Comparison of ENCODE assay signal across 26 cellular contexts in the genomic region with DNA sequence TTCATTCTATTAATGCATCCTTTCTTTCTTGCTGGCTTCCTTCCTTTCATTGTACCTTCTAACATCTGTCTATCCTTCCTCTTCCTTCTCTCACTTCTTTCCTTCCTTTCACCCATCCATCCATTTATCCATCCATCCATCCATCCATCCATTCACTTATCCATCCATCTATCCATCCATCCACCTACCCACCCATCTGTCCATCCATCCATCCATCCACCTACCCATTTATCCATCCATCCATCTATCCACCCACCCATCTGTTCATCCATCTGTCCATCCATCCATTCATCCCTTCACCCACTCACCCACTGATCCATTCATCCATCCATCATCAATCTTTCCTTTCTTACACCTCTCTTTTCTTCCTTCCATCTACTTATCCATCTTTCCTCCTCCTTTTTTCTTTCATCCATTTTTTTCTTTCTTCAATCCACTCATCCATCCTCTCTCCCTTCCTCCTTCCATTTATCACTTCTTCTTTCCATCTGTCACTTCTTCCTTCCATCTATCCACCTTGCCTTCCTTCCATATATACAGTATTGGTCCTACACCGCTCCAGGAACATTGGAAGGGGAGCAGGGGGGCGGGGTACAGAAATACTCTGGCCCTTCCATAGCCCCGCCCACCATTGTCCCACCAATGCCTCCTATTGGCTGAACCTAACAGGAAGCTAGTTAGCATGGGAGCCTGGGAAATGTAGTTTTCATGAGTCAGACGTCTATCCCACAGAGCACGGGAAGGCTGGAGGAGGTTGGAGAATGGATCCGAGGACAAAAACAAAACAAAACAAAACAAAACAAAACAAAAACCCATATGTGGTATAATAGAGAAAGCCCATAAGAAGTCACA. TPM values are rescaled to one million over a fixed set of nuclear protein-coding genes. Genes with fewer than 3 reads are reported as not detected.
DNase-seq lines count a peak whose midpoint lies in the region; ATAC-seq, FAIRE-seq and TF ChIP-seq lines count a peak whose summit lies in the region.
"Had no signal": no experiment of that assay in that cellular context is flagged by ENCODE, and none has a peak within 500 bp of the region (broad histone marks: within the 10 kb centered on the region; RNA-seq: fewer than 3 reads in every experiment).

No MANE protein-coding gene starts in this region.

- H3K79me2 ChIP-seq in HepG2 (ENCODE audit: insufficient read depth, low read length) (no peaks in the 10 kb centered on the region), neural progenitor cell (ENCODE audit: low read depth) (no peaks in the 10 kb centered on the region)

- no peak overlapping the region for H2AFZ ChIP-seq in HepG2 (ENCODE audit: low read length)
- H2AFZ ChIP-seq in neural progenitor cell (replicated peaks) = no peak overlapping the region

- H3K4me3 Mint-ChIP-seq in neural progenitor cell = no peak overlapping the region
- no peak overlapping the region for H3K4me3 Mint-ChIP-seq in immature natural killer cell
- H3K4me3 Mint-ChIP-seq: activated CD4-positive, alpha-beta memory T cell treated with anti-CD3 and anti-CD28 coated beads for 36 hours; WTC11 had no signal

- POLR2A ChIA-PET in HepG2 (lab: Yijun Ruan, JAX) = no interaction called here

- no peaks in the 10 kb centered on the region for H3K4me1 Mint-ChIP-seq in neural progenitor cell
- H3K4me1 Mint-ChIP-seq in immature natural killer cell = no peaks in the 10 kb centered on the region
- H3K4me1 Mint-ChIP-seq: WTC11 had no signal

- DNase-seq in HepG2 (ENCODE audit: low spot score) = no peak
- DNase-seq in right lobe of liver = no peak
- DNase-seq in MG63 = peak; percentile 52
- peak; percentile 4 for DNase-seq in RPMI7951 (ENCODE audit: low read depth)
- peak; percentile 2 for DNase-seq in neural progenitor cell (ENCODE audit: low spot score)
- no peak for DNase-seq in immature natural killer cell
- DNase-seq in effector memory CD4-positive, alpha-beta T cell = no peak
- DNase-seq in left lung = no peak
- DNase-seq: ACHN; activated CD4-positive, alpha-beta memory T cell treated with anti-CD3 and anti-CD28 coated beads for 36 hours; activated gamma-delta T cell; adrenal gland; cortex of kidney; glutamatergic neuron; NCI-H187 treated with DMSO at 0.1 percent for 48 hours; SIG-M5; stimulated activated CD4-positive, alpha-beta T cell treated with anti-CD3 and anti-CD28 coated beads, Interleukin-2, amount 100 ng/mL, for 24 hours; stimulated activated naive CD4-positive, alpha-beta T cell; T-helper 2 cell; tibial artery had no signal

- no peaks in the 10 kb centered on the region for H3K27me3 ChIP-seq in HepG2 (ENCODE audit: control insufficient read depth in 1 of 2, insufficient read depth in 2 of 2, low read length in 2 of 2)
- no peaks in the 10 kb centered on the region for H3K27me3 ChIP-seq in right lobe of liver
- H3K27me3 ChIP-seq in MG63 = peaks cover 2% of the 10 kb centered on the region
- no peaks in the 10 kb centered on the region for H3K27me3 ChIP-seq in neural progenitor cell
- H3K27me3 ChIP-seq in effector memory CD4-positive, alpha-beta T cell (replicated peaks; ENCODE audit: control insufficient read depth, insufficient read depth, low read length, poor library complexity, severe bottlenecking) = peaks cover 4% of the 10 kb centered on the region
- peaks cover 0 to 10% of the 10 kb centered on the region in 2 donors for H3K27me3 ChIP-seq in left lung
- H3K27me3 ChIP-seq: adrenal gland, breast epithelium, tibial artery had no signal

- intact Hi-C loops in HepG2 (cut with micrococcal nuclease; ENCODE audit: unreplicated experiment) (no loop called here), right lobe of liver (cut with DNase I) (no loop called here), left lung (cut with DNase I) (no loop called here)

- H3K27me3 Mint-ChIP-seq in neural progenitor cell (ENCODE audit: insufficient read depth, low read depth) (peaks cover 2% of the 10 kb centered on the region), immature natural killer cell (ENCODE audit: low read depth in 3 of 3) (peaks cover 5 to 10% (median 7%) of the 10 kb centered on the region in 3 donors)

- no peak for FAIRE-seq in HepG2 (lab: Jason Lieb, UNC)

- H3K27ac ChIP-seq in HepG2 (ENCODE audit: extremely low read length, insufficient read depth, low read length) (no peak overlapping the region), right lobe of liver (no peak overlapping the region), neural progenitor cell (no peak overlapping the region), left lung (no peak overlapping the region)
- no peak overlapping the region for H3K27ac ChIP-seq in effector memory CD4-positive, alpha-beta T cell (ENCODE audit: insufficient read depth, low read length, poor library complexity, severe bottlenecking)
- H3K27ac ChIP-seq: adrenal gland, breast epithelium, tibial artery had no signal

- H3K9ac ChIP-seq in HepG2 (ENCODE audit: insufficient read depth, low read depth, low read length) (no peak overlapping the region), neural progenitor cell (no peak overlapping the region)

- TF ChIP-seq CTCF in HepG2 (CRISPR knock-in tag; IDR thresholded peaks at IDR 0.05) = no peak
- no peak for TF ChIP-seq CTCF in right lobe of liver (IDR thresholded peaks at IDR 0.05)
- no peak for TF ChIP-seq CTCF in neural progenitor cell (IDR thresholded peaks at IDR 0.05)
- no peak for TF ChIP-seq CTCF in left lung (IDR thresholded peaks at IDR 0.05)

- H3K9me3 Mint-ChIP-seq in neural progenitor cell (peaks cover 21% of the 10 kb centered on the region), immature natural killer cell (peaks cover 0 to 11% (median under 1%) of the 10 kb centered on the region in 6 donors)

- CTCF ChIA-PET in HepG2 (lab: Yijun Ruan, JAX; ENCODE audit: low intra/inter-chr PET ratio, low total read pairs) = no interaction called here

- H3K36me3 Mint-ChIP-seq in neural progenitor cell = no peaks in the 10 kb centered on the region
- H3K36me3 Mint-ChIP-seq in immature natural killer cell = peaks cover 0 to 4% (median 0%) of the 10 kb centered on the region in 3 donors
- H3K36me3 Mint-ChIP-seq: activated CD4-positive, alpha-beta memory T cell treated with anti-CD3 and anti-CD28 coated beads for 36 hours had no signal

- no peak for TF ChIP-seq POLR2A in HepG2 (IDR thresholded peaks at IDR 0.05; ENCODE audit: insufficient read depth in 1 of 2, low read depth in 2 of 2, low read length in 2 of 2)
- TF ChIP-seq POLR2A in right lobe of liver (IDR thresholded peaks at IDR 0.05) = no peak

- H3K4me3 ChIP-seq in HepG2 (replicated peaks in 1 of 3; ENCODE audit: insufficient read depth in 1 of 3, low read depth in 2 of 3, low read length in 3 of 3) = no peak overlapping the region
- no peak overlapping the region for H3K4me3 ChIP-seq in right lobe of liver
- no peak overlapping the region for H3K4me3 ChIP-seq in MG63
- no peak overlapping the region for H3K4me3 ChIP-seq in neural progenitor cell
- no peak overlapping the region for H3K4me3 ChIP-seq in effector memory CD4-positive, alpha-beta T cell (ENCODE audit: insufficient read depth, low read depth, low read length, poor library complexity, severe bottlenecking)
- H3K4me3 ChIP-seq in left lung = no peak overlapping the region
- H3K4me3 ChIP-seq: adrenal gland, breast epithelium, tibial artery had no signal

- 13% methylated on average over 6 of the region's 6 CpGs for WGBS in HepG2 (ENCODE audit: low lambda C conversion rate)
- WGBS in right lobe of liver (ENCODE audit: insufficient coverage, low coverage, low lambda C conversion rate, missing lambda C conversion rate) = 18% methylated on average over 6 of the region's 6 CpGs

- H3K9me3 ChIP-seq in HepG2 (ENCODE audit: low read length) (peaks cover 82% of the 10 kb centered on the region), right lobe of liver (no peaks in the 10 kb centered on the region), MG63 (peaks cover 7% of the 10 kb centered on the region), neural progenitor cell (ENCODE audit: low read depth) (no peaks in the 10 kb centered on the region), left lung (peaks cover 0 to 29% of the 10 kb centered on the region in 2 donors)
- H3K9me3 ChIP-seq in effector memory CD4-positive, alpha-beta T cell (ENCODE audit: control insufficient read depth, low read length) = no peaks in the 10 kb centered on the region
- H3K9me3 ChIP-seq: adrenal gland had no signal

- in situ Hi-C loops in HepG2 (cut with HindIII; ENCODE audit: extremely low pct_ligation_motif_present, low pct_unique_long_range_greater_than_20kb) = no loop called here

- H4K20me1 ChIP-seq in HepG2 (ENCODE audit: insufficient read depth, low read length) = no peaks in the 10 kb centered on the region
- H4K20me1 ChIP-seq in neural progenitor cell (ENCODE audit: low read depth) = no peaks in the 10 kb centered on the region

- H3F3A ChIP-seq in neural progenitor cell (ENCODE audit: low read depth) = no peaks in the 10 kb centered on the region

- H3K36me3 ChIP-seq in HepG2 (replicated peaks in 1 of 2; ENCODE audit: control insufficient read depth in 1 of 2, insufficient read depth in 2 of 2, low read length in 2 of 2) (no peaks in the 10 kb centered on the region), right lobe of liver (no peaks in the 10 kb centered on the region), MG63 (no peaks in the 10 kb centered on the region), neural progenitor cell (no peaks in the 10 kb centered on the region), left lung (no peaks in the 10 kb centered on the region)
- H3K36me3 ChIP-seq in effector memory CD4-positive, alpha-beta T cell (ENCODE audit: control insufficient read depth, insufficient read depth, low read length) = no peaks in the 10 kb centered on the region
- H3K36me3 ChIP-seq: adrenal gland, breast epithelium, tibial artery had no signal

- H3K4me2 ChIP-seq in HepG2 (ENCODE audit: low read depth, low read length) = no peak overlapping the region
- H3K4me2 ChIP-seq in neural progenitor cell = no peak overlapping the region

- H3K4me1 ChIP-seq in HepG2 (ENCODE audit: insufficient read depth, low read length) (no peaks in the 10 kb centered on the region), right lobe of liver (no peaks in the 10 kb centered on the region), neural progenitor cell (no peaks in the 10 kb centered on the region), left lung (no peaks in the 10 kb centered on the region)
- no peaks in the 10 kb centered on the region for H3K4me1 ChIP-seq in effector memory CD4-positive, alpha-beta T cell (ENCODE audit: control insufficient read depth, insufficient read depth, low read length, poor library complexity, severe bottlenecking)
- H3K4me1 ChIP-seq: adrenal gland, breast epithelium, tibial artery had no signal

- ATAC-seq in HepG2 (no peak), right lobe of liver (no peak), left lung (no peak)
- ATAC-seq: WTC11 had no signal

- no peak for TF ChIP-seq EP300 in HepG2 (IDR thresholded peaks at IDR 0.05; ENCODE audit: low read depth in 2 of 2, low read length in 2 of 2)
- TF ChIP-seq EP300 in HepG2 (CRISPR knock-in tag; IDR thresholded peaks at IDR 0.05; ENCODE audit: borderline replicate concordance) = no peak

- no TSS peak for BruUV-seq in HepG2 (replicated peaks; lab: Mats Ljungman, UMichigan)

- no peak for TF ChIP-seq RAD21 in HepG2 (CRISPR knock-in tag; IDR thresholded peaks at IDR 0.05)

- H3K27ac Mint-ChIP-seq in neural progenitor cell = no peak overlapping the region
- no peak overlapping the region for H3K27ac Mint-ChIP-seq in immature natural killer cell
- H3K27ac Mint-ChIP-seq: activated CD4-positive, alpha-beta memory T cell treated with anti-CD3 and anti-CD28 coated beads for 36 hours; WTC11 had no signal

RNA-seq across cellular contexts. Expression of gene MBD3L1, which starts 45.9 kb away (rescaled TPM):
- not detected in 2 replicates for total RNA-seq in HepG2 (2016; rRNA removed; fragmentation: Illumina TruSeq; extraction: Trizol)
- not detected in 2 replicates for total RNA-seq in HepG2 (2016; cell fraction: cytosol; rRNA removed; fragmentation: Illumina TruSeq; extraction: Trizol; ENCODE audit: low read depth)
- not detected in 2 replicates for total RNA-seq in HepG2 (2016; cell fraction: insoluble cytoplasmic fraction; rRNA removed; fragmentation: Illumina TruSeq; extraction: Trizol)
- not detected in 2 replicates for total RNA-seq in HepG2 (2016; cell fraction: membrane; rRNA removed; fragmentation: Illumina TruSeq; extraction: Trizol)
- not detected in 2 replicates for total RNA-seq in HepG2 (2016; cell fraction: nucleus; rRNA removed; fragmentation: Illumina TruSeq; extraction: Trizol)
- polyA plus RNA-seq in HepG2 (2011; rRNA removed) = not detected in 2 replicates
- not detected in 2 replicates for polyA plus RNA-seq in HepG2 (2011; cell fraction: cytosol; rRNA removed)
- polyA plus RNA-seq in HepG2 (2011; cell fraction: nucleus; rRNA removed) = not detected in 2 replicates
- not detected in 2 replicates for polyA plus RNA-seq in HepG2 (2012)
- polyA plus RNA-seq in HepG2 (2016; cell fraction: cytosol; fragmentation: Illumina TruSeq; extraction: Trizol; ENCODE audit: low read depth) = not detected in 2 replicates
- not detected in 2 replicates for polyA plus RNA-seq in HepG2 (2016; cell fraction: insoluble cytoplasmic fraction; fragmentation: Illumina TruSeq; extraction: Trizol; ENCODE audit: low read depth)
- not detected in 2 replicates for polyA plus RNA-seq in HepG2 (2016; cell fraction: membrane; fragmentation: Illumina TruSeq; extraction: Trizol; ENCODE audit: low read depth)
- not detected in 2 replicates for polyA plus RNA-seq in HepG2 (2016; cell fraction: nucleus; fragmentation: Illumina TruSeq; extraction: Trizol; ENCODE audit: insufficient read depth, low read depth)
- polyA minus RNA-seq in HepG2 (2011; rRNA and poly(A)+ RNA removed; ENCODE audit: low replicate concordance) = not detected in 2 replicates
- polyA minus RNA-seq in HepG2 (2011; cell fraction: cytosol; rRNA and poly(A)+ RNA removed) = not detected in 2 replicates
- not detected in 2 replicates for polyA minus RNA-seq in HepG2 (2011; cell fraction: nucleus; rRNA and poly(A)+ RNA removed)
- total RNA-seq in right lobe of liver = not detected
- total RNA-seq in MG63 (2014; rRNA removed; shearing (Covaris generic); ENCODE audit: low replicate concordance) = not detected in 2 replicates
- total RNA-seq in RPMI7951 (2014; rRNA removed; shearing (Covaris generic)) = not detected in 2 replicates
- not detected in 2 replicates for total RNA-seq in neural progenitor cell (ENCODE audit: low replicate concordance)
- not detected for polyA plus RNA-seq in immature natural killer cell
- total RNA-seq in left lung = not detected
- total RNA-seq: activated CD4-positive, alpha-beta memory T cell treated with anti-CD3 and anti-CD28 coated beads for 36 hours; adrenal gland; breast epithelium; liver; mononuclear cell; posterior vena cava; WTC11 had no signal
- polyA plus RNA-seq: adrenal gland, liver, neural cell had no signal

RNA-seq across cellular contexts. Expression of gene ZNF558, which starts 46.0 kb away (rescaled TPM):
- total RNA-seq in HepG2 (2016; rRNA removed; fragmentation: Illumina TruSeq; extraction: Trizol) (7.9 and 9.5 TPM in 2 replicates), right lobe of liver (10 to 100 TPM in 3 of 6 experiments, 1 to 10 TPM in 3; 6.9 to 15.9 (median 9.9) TPM), neural progenitor cell (ENCODE audit: low replicate concordance) (59.0 and 59.4 TPM in 2 replicates), left lung (10 to 100 TPM; 20.8 to 22.2 TPM)
- total RNA-seq in HepG2 (2016; cell fraction: cytosol; rRNA removed; fragmentation: Illumina TruSeq; extraction: Trizol; ENCODE audit: low read depth) = 1.0 and 1.3 TPM in 2 replicates
- total RNA-seq in HepG2 (2016; cell fraction: insoluble cytoplasmic fraction; rRNA removed; fragmentation: Illumina TruSeq; extraction: Trizol) = 7.8 and 8.5 TPM in 2 replicates
- 4.8 and 7.5 TPM in 2 replicates for total RNA-seq in HepG2 (2016; cell fraction: membrane; rRNA removed; fragmentation: Illumina TruSeq; extraction: Trizol)
- 13.5 and 14.2 TPM in 2 replicates for total RNA-seq in HepG2 (2016; cell fraction: nucleus; rRNA removed; fragmentation: Illumina TruSeq; extraction: Trizol)
- polyA plus RNA-seq in HepG2 (2011; rRNA removed) (10.8 and 13.0 TPM in 2 replicates), immature natural killer cell (1 to 10 TPM; 6.6 to 8.1 (median 7.1) TPM)
- polyA plus RNA-seq in HepG2 (2011; cell fraction: cytosol; rRNA removed) = 3.4 and 5.0 TPM in 2 replicates
- 34.6 and 41.1 TPM in 2 replicates for polyA plus RNA-seq in HepG2 (2011; cell fraction: nucleus; rRNA removed)
- 7.0 and 7.2 TPM in 2 replicates for polyA plus RNA-seq in HepG2 (2012)
- 0.59 TPM in 2 replicates for polyA plus RNA-seq in HepG2 (2016; cell fraction: cytosol; fragmentation: Illumina TruSeq; extraction: Trizol; ENCODE audit: low read depth)
- polyA plus RNA-seq in HepG2 (2016; cell fraction: insoluble cytoplasmic fraction; fragmentation: Illumina TruSeq; extraction: Trizol; ENCODE audit: low read depth) = 4.1 and 6.3 TPM in 2 replicates
- 1.9 and 2.3 TPM in 2 replicates for polyA plus RNA-seq in HepG2 (2016; cell fraction: membrane; fragmentation: Illumina TruSeq; extraction: Trizol; ENCODE audit: low read depth)
- polyA plus RNA-seq in HepG2 (2016; cell fraction: nucleus; fragmentation: Illumina TruSeq; extraction: Trizol; ENCODE audit: insufficient read depth, low read depth) = 21.3 and 25.8 TPM in 2 replicates
- polyA minus RNA-seq in HepG2 (2011; rRNA and poly(A)+ RNA removed; ENCODE audit: low replicate concordance) = 17.5 and 18.8 TPM in 2 replicates
- polyA minus RNA-seq in HepG2 (2011; cell fraction: cytosol; rRNA and poly(A)+ RNA removed) = 5.1 and 8.2 TPM in 2 replicates
- polyA minus RNA-seq in HepG2 (2011; cell fraction: nucleus; rRNA and poly(A)+ RNA removed) = 25.2 and 35.7 TPM in 2 replicates
- total RNA-seq in MG63 (2014; rRNA removed; shearing (Covaris generic); ENCODE audit: low replicate concordance) = 25.5 and 30.4 TPM in 2 replicates
- 10.6 and 17.7 TPM in 2 replicates for total RNA-seq in RPMI7951 (2014; rRNA removed; shearing (Covaris generic))

Comparison
In these comparisons a context has a peak if more than half of its experiments do, and no peak if none do; other contexts are left out.
1. DNase-seq: peak in MG63 (single experiment), RPMI7951 (single experiment) and neural progenitor cell (single experiment); none in HepG2 (single experiment), right lobe of liver (0 of 3), immature natural killer cell (0 of 3), effector memory CD4-positive, alpha-beta T cell (0 of 3) and left lung (0 of 2).